20 cellular contexts compared by ENCODE assay signal in genomic region chr3:114792159-114792918, GRCh38.
DNase-seq lines count a peak whose midpoint lies in the region; ATAC-seq, FAIRE-seq and TF ChIP-seq lines count a peak whose summit lies in the region.
"Had no signal": no experiment of that assay in that cellular context is flagged by ENCODE, and none has a peak within 500 bp of the region (broad histone marks: within the 10 kb centered on the region; RNA-seq: fewer than 3 reads in every experiment).

No MANE protein-coding gene starts in this region.

- TF ChIP-seq CTCF in pancreas (IDR thresholded peaks at IDR 0.05) (no peak), adrenal gland (IDR thresholded peaks at IDR 0.05) (no peak)

- intact Hi-C loops in left colon (cut with DNase I, micrococcal nuclease) (no loop called here), pancreas (cut with DNase I) (no loop called here), adrenal gland (cut with DNase I) (no loop called here)

- H3K27ac ChIP-seq in pancreas, result no peak overlapping the region
- H3K27ac ChIP-seq in adrenal gland, result no peak overlapping the region
- H3K27ac ChIP-seq: 22Rv1, A549, C4-2B, GM23248 had no signal

- no peaks in the 10 kb centered on the region for H3K36me3 ChIP-seq in pancreas
- no peaks in the 10 kb centered on the region for H3K36me3 ChIP-seq in adrenal gland (replicated peaks in 1 of 2)

- H3K4me3 ChIP-seq in pancreas (no peak overlapping the region), adrenal gland (no peak overlapping the region)
- H3K4me3 ChIP-seq: A549, GM23248 had no signal

- ATAC-seq in left colon (peak; percentile 64), pancreas (peak in 1 of 4 donors; percentile 26)
- ATAC-seq: A549 had no signal

- H3K9me3 ChIP-seq in pancreas (no peaks in the 10 kb centered on the region), adrenal gland (replicated peaks in 1 of 3) (no peaks in the 10 kb centered on the region)
- H3K9me3 ChIP-seq: A549, Caco-2 had no signal

- WGBS in pancreas, 2 donors, result 89 to 94% methylated on average over 2 of the region's 2 CpGs
- WGBS in adrenal gland, 4 donors, result 96 to 100% (median 98%) methylated on average over 2 of the region's 2 CpGs

- H3K27me3 ChIP-seq in pancreas (no peaks in the 10 kb centered on the region), adrenal gland (no peaks in the 10 kb centered on the region)

- FAIRE-seq in pancreas (lab: Jason Lieb, UNC) (peak; percentile 17), urothelium cell line (lab: Jason Lieb, UNC) (peak; percentile 35)
- FAIRE-seq: A549, D721Med, G401.6, GM12891, GM19239, H54 had no signal

- TF ChIP-seq POLR2A in adrenal gland (IDR thresholded peaks at IDR 0.05), result no peak

- H3K4me1 ChIP-seq in pancreas, result peaks cover 3 to 9% (median 5%) of the 10 kb centered on the region in 3 donors
- H3K4me1 ChIP-seq in adrenal gland (replicated peaks in 1 of 2), result peaks cover 0 to 8% of the 10 kb centered on the region in 2 donors

- DNase-seq in NCI-H1092 treated with DMSO at 0.1 percent for 48 hours (lab: John Stamatoyannopoulos, UW) (peak; percentile 14), NCI-H1092 (lab: John Stamatoyannopoulos, UW) (no peak), left colon (no peak), pancreas (no peak), urothelium cell line (ENCODE audit: low spot score) (no peak), adrenal gland (no peak), activated T-cell treated with anti-CD3 and anti-CD28 coated beads for 4 hours (no peak)
- DNase-seq: AML-193; Caco-2; CD4-positive, alpha-beta T cell; GM23248; HCEC 1CT had no signal
